31 cellular contexts compared by ENCODE assay signal in the genomic region with DNA sequence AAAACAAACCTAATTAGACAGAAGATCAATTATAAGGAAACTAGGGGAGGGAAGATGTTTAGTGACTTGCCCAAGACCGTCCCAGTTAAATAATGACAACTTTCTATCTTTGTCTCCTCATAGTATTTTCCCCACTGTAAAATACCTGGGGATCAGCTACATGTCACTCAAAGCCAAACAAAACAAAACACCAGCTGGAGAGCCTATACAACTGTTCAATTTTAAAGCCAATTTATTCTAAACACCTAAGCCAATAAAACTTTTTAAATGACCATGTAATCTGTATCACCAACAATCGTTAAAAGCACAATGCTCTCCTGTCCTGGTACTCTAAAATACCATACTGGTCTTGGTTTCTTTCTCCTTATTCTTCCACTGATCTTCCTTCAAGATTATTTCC.
"Had no signal": no experiment of that assay in that cellular context is flagged by ENCODE, and none has a peak within 500 bp of the region (broad histone marks: within the 10 kb centered on the region; RNA-seq: fewer than 3 reads in every experiment).

No MANE protein-coding gene starts in this region.

- DNase-seq: activated CD4-positive, alpha-beta T cell treated with anti-CD3 and anti-CD28 coated beads, Interleukin-2, amount 10 ng/mL, durations not matched to agents 24 days and 14 days; activated CD4-positive, alpha-beta T cell treated with anti-CD3 and anti-CD28 coated beads, Interleukin-2, amount 50 U/mL, for 4 hours; activated CD4-positive, CD25-positive, alpha-beta regulatory T cell; activated CD8-positive, alpha-beta T cell treated with anti-CD3 and anti-CD28 coated beads for 36 hours; activated effector memory CD4-positive, alpha-beta T cell treated with anti-CD3 and anti-CD28 coated beads, Interleukin-2, amount 50 U/mL, for 16 hours; activated naive CD4-positive, alpha-beta T cell; activated naive CD4-positive, alpha-beta T cell treated with anti-CD3 and anti-CD28 coated beads, Interleukin-2, amount 50 U/mL, for 16 hours; activated naive CD8-positive, alpha-beta T cell treated with anti-CD3 and anti-CD28 coated beads for 36 hours; activated T-cell treated with anti-CD3 and anti-CD28 coated beads, Interleukin-2, amount 50 U/mL, for 1 hour; activated T-cell treated with anti-CD3 and anti-CD28 coated beads, Interleukin-2, amount 50 U/mL, for 72 hours; amygdala; NCI-H1092 treated with DMSO at 0.1 percent for 48 hours; NCI-H1417; NCI-H146; NCI-H187; NCI-H2029 treated with DMSO at 0.1 percent for 48 hours; NCI-H2107; NCI-H2171; NCI-H510A; NCI-H526; NCI-H774; PC-9; Right ventricle myocardium superior; SW 1271; T-helper 1 cell; T1000; WERI-Rb-1 had no signal

- H3K4me3 Mint-ChIP-seq: activated CD4-positive, alpha-beta T cell treated with anti-CD3 and anti-CD28 coated beads, Interleukin-2, amount 10 ng/mL, durations not matched to agents 24 days and 14 days; activated CD8-positive, alpha-beta T cell treated with anti-CD3 and anti-CD28 coated beads for 36 hours; activated naive CD8-positive, alpha-beta T cell treated with anti-CD3 and anti-CD28 coated beads for 36 hours; activated T-cell treated with anti-CD3 and anti-CD28 coated beads, Interleukin-2, amount 50 U/mL, for 72 hours; activated T-helper 17 cell treated with anti-CD3 and anti-CD28 coated beads, Interleukin-2, amount 50 U/mL, for 72 hours had no signal

- H3K27ac Mint-ChIP-seq: activated CD4-positive, alpha-beta T cell treated with anti-CD3 and anti-CD28 coated beads, Interleukin-2, amount 10 ng/mL, durations not matched to agents 24 days and 14 days; activated CD8-positive, alpha-beta T cell treated with anti-CD3 and anti-CD28 coated beads for 36 hours; activated naive CD8-positive, alpha-beta T cell treated with anti-CD3 and anti-CD28 coated beads for 36 hours; activated T-cell treated with anti-CD3 and anti-CD28 coated beads, Interleukin-2, amount 50 U/mL, for 72 hours; activated T-helper 17 cell treated with anti-CD3 and anti-CD28 coated beads, Interleukin-2, amount 50 U/mL, for 72 hours had no signal

- H3K9me3 ChIP-seq: ascending aorta had no signal

- H3K27me3 Mint-ChIP-seq: activated CD4-positive, alpha-beta T cell treated with anti-CD3 and anti-CD28 coated beads, Interleukin-2, amount 10 ng/mL, durations not matched to agents 24 days and 14 days; activated CD8-positive, alpha-beta T cell treated with anti-CD3 and anti-CD28 coated beads for 36 hours; activated naive CD8-positive, alpha-beta T cell treated with anti-CD3 and anti-CD28 coated beads for 36 hours; activated T-helper 17 cell treated with anti-CD3 and anti-CD28 coated beads, Interleukin-2, amount 50 U/mL, for 72 hours had no signal

- H3K36me3 ChIP-seq: ascending aorta, cardiac muscle cell had no signal

- H3K4me1 ChIP-seq: ascending aorta had no signal

- ATAC-seq: activated CD8-positive, alpha-beta T cell treated with anti-CD3 and anti-CD28 coated beads for 36 hours; activated T-cell treated with anti-CD3 and anti-CD28 coated beads, Interleukin-2, amount 50 U/mL, for 72 hours; activated T-helper 17 cell treated with anti-CD3 and anti-CD28 coated beads, Interleukin-2, amount 50 U/mL, for 72 hours; K562 had no signal

- H3K4me3 ChIP-seq: ascending aorta, cardiac muscle cell, K562, PC-9 had no signal

- H3K4me1 Mint-ChIP-seq: activated CD4-positive, alpha-beta T cell treated with anti-CD3 and anti-CD28 coated beads, Interleukin-2, amount 10 ng/mL, durations not matched to agents 24 days and 14 days had no signal

- H3K9me3 Mint-ChIP-seq: activated CD4-positive, alpha-beta T cell treated with anti-CD3 and anti-CD28 coated beads, Interleukin-2, amount 10 ng/mL, durations not matched to agents 24 days and 14 days; activated CD8-positive, alpha-beta T cell treated with anti-CD3 and anti-CD28 coated beads for 36 hours; activated naive CD8-positive, alpha-beta T cell treated with anti-CD3 and anti-CD28 coated beads for 36 hours; activated T-cell treated with anti-CD3 and anti-CD28 coated beads, Interleukin-2, amount 50 U/mL, for 72 hours; activated T-helper 17 cell treated with anti-CD3 and anti-CD28 coated beads, Interleukin-2, amount 50 U/mL, for 72 hours had no signal

- H3K27me3 ChIP-seq: ascending aorta, cardiac muscle cell had no signal
